In the genomic region with DNA sequence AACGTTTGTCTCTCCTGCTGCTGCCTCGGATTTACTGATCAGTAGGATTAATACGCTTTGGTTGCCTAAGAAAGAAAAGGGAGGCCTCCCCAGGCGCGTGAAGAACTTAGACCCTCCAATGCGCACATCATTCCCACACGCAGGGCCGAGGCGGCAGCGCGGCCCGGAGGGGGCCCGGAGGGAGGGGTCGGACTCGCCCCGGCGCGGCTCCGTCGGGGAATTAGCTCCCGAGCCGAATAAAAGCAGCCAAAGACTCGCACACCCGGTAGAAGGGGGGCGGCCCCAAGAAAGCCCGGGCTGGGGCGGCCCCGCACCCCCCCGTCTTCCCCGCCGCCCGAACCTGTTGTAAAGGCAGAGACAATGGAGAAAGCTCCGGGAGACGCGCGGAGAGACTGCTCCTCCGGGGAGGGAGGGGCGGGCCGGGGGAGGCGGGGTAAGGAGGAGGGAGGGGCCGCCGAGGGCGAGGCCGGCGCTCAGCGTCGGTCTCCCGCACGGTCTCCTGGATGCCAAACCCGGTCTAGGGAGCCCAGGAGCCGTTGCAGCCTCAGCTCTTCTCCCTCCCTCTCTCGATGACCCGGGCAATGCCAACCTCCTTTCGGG, we compare ENCODE assay signal across 8 cellular contexts. TPM values are rescaled to one million over a fixed set of nuclear protein-coding genes. Genes with fewer than 3 reads are reported as not detected.
DNase-seq lines count a peak whose midpoint lies in the region; ATAC-seq and TF ChIP-seq lines count a peak whose summit lies in the region.

A gene (minus strand): TSS at position 362 of the 600 bp plus-strand sequence. CDS start 446 bp downstream, outside the sequence.

- POLR2A ChIA-PET in HEK293T (lab: Yijun Ruan, JAX), result interaction anchor here (0.6 to 1.8 kb wide), 2 partner anchors 10 to 643 kb away, joined by 3 to 8 read pairs; no protein-coding TSS in a partner anchor

- no peak for TF ChIP-seq CTCF in epithelial cell of esophagus (IDR thresholded peaks at IDR 0.05; ENCODE audit: insufficient read depth, low read depth, low read length, missing control alignments)

- peak; percentile 14 for DNase-seq in COLO668 (lab: John Stamatoyannopoulos, UW; ENCODE audit: unreplicated experiment)
- peak; percentile 83 for DNase-seq in HEK293T (ENCODE audit: extremely low spot score)
- peak; percentile 73 for DNase-seq in NCI-H774 (lab: John Stamatoyannopoulos, UW)
- DNase-seq in activated T-cell treated with anti-CD3 and anti-CD28 coated beads for 48 hours (ENCODE audit: low read depth), result peak; percentile 65
- peak; percentile 53 for DNase-seq in epithelial cell of esophagus (ENCODE audit: low read depth)
- DNase-seq in naive B cell, result no peak
- DNase-seq in stimulated activated naive CD4-positive, alpha-beta T cell (lab: John Stamatoyannopoulos, UW), result peak; percentile 21 to 71 (median 64)
- no peak for DNase-seq in HCEC 1CT

- peak; percentile 23 to 28 for ATAC-seq in naive B cell (ENCODE audit: low read depth in 2 of 2)

- no peak within 1 kb of the TSS for H3K27ac Mint-ChIP-seq in naive B cell

- peaks cover 0 to 16% of the 10 kb centered on the region in 2 donors for H3K36me3 Mint-ChIP-seq in naive B cell

- H3K4me1 Mint-ChIP-seq in naive B cell, result peaks cover 19 to 22% (median 20%) of the 10 kb centered on the region in 3 donors

- CTCF ChIA-PET in HEK293T (lab: Yijun Ruan, JAX), result interaction anchor here (0.5 to 1.4 kb wide), 5 partner anchors 10 to 589 kb away, joined by 3 to 5 read pairs (median 4); no protein-coding TSS in a partner anchor

- H3K4me3 Mint-ChIP-seq in naive B cell, result peak within 1 kb of the TSS; percentile 60 to 92 (median 83)

- H3K9me3 Mint-ChIP-seq in naive B cell, result peaks cover 6 to 32% (median 18%) of the 10 kb centered on the region in 7 donors

- H3K4me3 ChIP-seq in epithelial cell of esophagus (ENCODE audit: low read length), result peak within 1 kb of the TSS; percentile 31

- peaks cover 28 to 60% (median 49%) of the 10 kb centered on the region in 3 donors for H3K27me3 Mint-ChIP-seq in naive B cell

TF ChIP-seq in HEK293T, 16 proteins besides CTCF, POLR2A, EP300 and RAD21:
- no peak for TF ChIP-seq HDGF (IDR thresholded peaks at IDR 0.05; ENCODE audit: borderline replicate concordance)
- no peak for TF ChIP-seq ELF4 (IDR thresholded peaks at IDR 0.05)
- no peak for TF ChIP-seq FOXK2 (IDR thresholded peaks at IDR 0.05)
- TF ChIP-seq, protein P1, sequence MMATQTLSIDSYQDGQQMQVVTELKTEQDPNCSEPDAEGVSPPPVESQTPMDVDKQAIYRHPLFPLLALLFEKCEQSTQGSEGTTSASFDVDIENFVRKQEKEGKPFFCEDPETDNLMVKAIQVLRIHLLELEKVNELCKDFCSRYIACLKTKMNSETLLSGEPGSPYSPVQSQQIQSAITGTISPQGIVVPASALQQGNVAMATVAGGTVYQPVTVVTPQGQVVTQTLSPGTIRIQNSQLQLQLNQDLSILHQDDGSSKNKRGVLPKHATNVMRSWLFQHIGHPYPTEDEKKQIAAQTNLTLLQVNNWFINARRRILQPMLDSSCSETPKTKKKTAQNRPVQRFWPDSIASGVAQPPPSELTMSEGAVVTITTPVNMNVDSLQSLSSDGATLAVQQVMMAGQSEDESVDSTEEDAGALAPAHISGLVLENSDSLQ (IDR thresholded peaks at IDR 0.05), result no peak
- TF ChIP-seq FOXM1 (IDR thresholded peaks at IDR 0.05; ENCODE audit: borderline replicate concordance), result no peak
- no peak for TF ChIP-seq L3MBTL2 (conservative IDR thresholded peaks at IDR 0.05)
- no peak for TF ChIP-seq SP1 (IDR thresholded peaks at IDR 0.05)
- no peak for TF ChIP-seq CTBP1 (IDR thresholded peaks at IDR 0.05; ENCODE audit: borderline replicate concordance)
- no peak for TF ChIP-seq ZNF384 (IDR thresholded peaks at IDR 0.05)

RNA-seq across cellular contexts. Expression of the gene that starts here (rescaled TPM):
- polyA plus RNA-seq in naive B cell (ENCODE audit: low read depth in 6 of 6), result under 1 TPM; 0.23 to 0.86 (median 0.43) TPM

Comparison
In these comparisons a context has a peak if more than half of its experiments do, and no peak if none do; other contexts are left out.
1. Peak in ATAC-seq in naive B cell; RNA of the gene not detected or under 1 TPM.
2. DNase-seq: peak in COLO668 (single experiment), HEK293T (single experiment), NCI-H774 (single experiment), activated T-cell treated with anti-CD3 and anti-CD28 coated beads for 48 hours (single experiment), epithelial cell of esophagus (single experiment) and stimulated activated naive CD4-positive, alpha-beta T cell (6 of 6); none in naive B cell (single experiment) and HCEC 1CT (single experiment).